8 cellular contexts compared by ENCODE assay signal in genomic region chr3:125414671-125415070, GRCh38.
"Had no signal": no experiment of that assay in that cellular context is flagged by ENCODE, and none has a peak within 500 bp of the region (broad histone marks: within the 10 kb centered on the region; RNA-seq: fewer than 3 reads in every experiment).

No MANE protein-coding gene starts in this region.

- H3K4me3 ChIP-seq: GM23248 had no signal

- H2AFZ ChIP-seq: GM23248 had no signal

- ATAC-seq: HepG2 had no signal

- H3K27ac ChIP-seq: GM23248, HL-60, KMS-11 had no signal

- H3K4me2 ChIP-seq: KMS-11 had no signal

- DNase-seq: GM23248, H9, HCEC 1CT, KBM-7 had no signal

- H3K36me3 Mint-ChIP-seq: IgD-negative memory B cell had no signal

- H3K27ac Mint-ChIP-seq: H9, IgD-negative memory B cell had no signal

- H3K4me1 Mint-ChIP-seq: H9, IgD-negative memory B cell had no signal

- H3K4me3 Mint-ChIP-seq: H9, IgD-negative memory B cell had no signal
